16 cellular contexts compared by ENCODE assay signal in genomic region chr5:19140276-19140675, GRCh38.
A peak's percentile ranks its signal among the peaks of the same experiment; 100 is the strongest.
DNase-seq lines count a peak whose midpoint lies in the region; ATAC-seq, FAIRE-seq and TF ChIP-seq lines count a peak whose summit lies in the region.
"Had no signal": no experiment of that assay in that cellular context is flagged by ENCODE, and none has a peak within 500 bp of the region (broad histone marks: within the 10 kb centered on the region; RNA-seq: fewer than 3 reads in every experiment).

No MANE protein-coding gene starts in this region.

- no peak for ATAC-seq in activated T-helper 17 cell treated with anti-CD3 and anti-CD28 coated beads, Interleukin-2, amount 50 U/mL, for 72 hours (replicated peaks)

- no peak for FAIRE-seq in bronchial epithelial cell (lab: Jason Lieb, UNC)
- FAIRE-seq: A204.1, GM12892 had no signal

- H3K27me3 ChIP-seq in bronchial epithelial cell (ENCODE audit: control insufficient read depth, insufficient read depth, low read length) = no peaks in the 10 kb centered on the region
- no peaks in the 10 kb centered on the region for H3K27me3 ChIP-seq in smooth muscle cell (ENCODE audit: low read depth)
- H3K27me3 ChIP-seq in hepatocyte = no peaks in the 10 kb centered on the region

- CTCF ChIA-PET in OCI-LY7 (lab: Charles Lee; ENCODE audit: unreplicated experiment) = no interaction called here

- H3K27ac ChIP-seq in OCI-LY7 (ENCODE audit: low read depth, low read length, poor library complexity, severe bottlenecking) (no peak overlapping the region), smooth muscle cell (ENCODE audit: low read depth) (no peak overlapping the region), hepatocyte (no peak overlapping the region)
- H3K27ac ChIP-seq: C4-2B had no signal

- no peak overlapping the region for H3K4me3 ChIP-seq in OCI-LY7 (ENCODE audit: low read depth, low read length, poor library complexity, severe bottlenecking)
- H3K4me3 ChIP-seq in bronchial epithelial cell (ENCODE audit: low read depth, low read length) = no peak overlapping the region
- no peak overlapping the region for H3K4me3 ChIP-seq in smooth muscle cell
- no peak overlapping the region for H3K4me3 ChIP-seq in hepatocyte

- H3K9me3 Mint-ChIP-seq in activated T-helper 17 cell treated with anti-CD3 and anti-CD28 coated beads, Interleukin-2, amount 50 U/mL, for 72 hours = peaks cover 17% of the 10 kb centered on the region

- no peaks in the 10 kb centered on the region for H3K36me3 Mint-ChIP-seq in activated T-helper 17 cell treated with anti-CD3 and anti-CD28 coated beads, Interleukin-2, amount 50 U/mL, for 72 hours (ENCODE audit: low read depth)
- H3K36me3 Mint-ChIP-seq: CD4-positive, alpha-beta memory T cell had no signal

- H4K20me1 ChIP-seq in OCI-LY7 (ENCODE audit: insufficient read depth, low read length) (no peaks in the 10 kb centered on the region), smooth muscle cell (ENCODE audit: low read depth) (no peaks in the 10 kb centered on the region), hepatocyte (ENCODE audit: insufficient read depth, poor library complexity, severe bottlenecking) (no peaks in the 10 kb centered on the region)

- H3K4me2 ChIP-seq in OCI-LY7 (ENCODE audit: low read length) (no peak overlapping the region), smooth muscle cell (no peak overlapping the region), hepatocyte (no peak overlapping the region)

- POLR2A ChIA-PET in OCI-LY7 (lab: Charles Lee) = no interaction called here

- H3K36me3 ChIP-seq in OCI-LY7 (ENCODE audit: insufficient read depth, low read length) = no peaks in the 10 kb centered on the region
- H3K36me3 ChIP-seq in bronchial epithelial cell (ENCODE audit: control insufficient read depth, insufficient read depth, low read length) = no peaks in the 10 kb centered on the region
- no peaks in the 10 kb centered on the region for H3K36me3 ChIP-seq in smooth muscle cell (ENCODE audit: low read depth)
- H3K36me3 ChIP-seq in hepatocyte (replicated peaks; ENCODE audit: insufficient read depth, low read depth) = no peaks in the 10 kb centered on the region

- H3K79me2 ChIP-seq in OCI-LY7 (ENCODE audit: insufficient read depth, low read depth, low read length) (no peaks in the 10 kb centered on the region), smooth muscle cell (ENCODE audit: low read depth) (no peaks in the 10 kb centered on the region), hepatocyte (no peaks in the 10 kb centered on the region)

- intact Hi-C loops in OCI-LY7 (cut with micrococcal nuclease; ENCODE audit: unreplicated experiment) = no loop called here

- H3K9me2 ChIP-seq in OCI-LY7 (ENCODE audit: insufficient read depth, low read length) (no peaks in the 10 kb centered on the region; the same call in 1 of the 2 replicates), hepatocyte (replicated peaks; ENCODE audit: insufficient read depth) (no peaks in the 10 kb centered on the region)

- no peak overlapping the region for H3K4me3 Mint-ChIP-seq in activated T-helper 17 cell treated with anti-CD3 and anti-CD28 coated beads, Interleukin-2, amount 50 U/mL, for 72 hours
- H3K4me3 Mint-ChIP-seq: B cell had no signal

- WGBS in smooth muscle cell (ENCODE audit: low lambda C conversion rate) = 40% methylated on average over 2 of the region's 2 CpGs
- 57% methylated on average over 2 of the region's 2 CpGs for WGBS in hepatocyte (ENCODE audit: low lambda C conversion rate, missing lambda C conversion rate)

- H3F3A ChIP-seq in smooth muscle cell (ENCODE audit: low read depth) = no peaks in the 10 kb centered on the region

- H3K4me1 Mint-ChIP-seq in activated T-helper 17 cell treated with anti-CD3 and anti-CD28 coated beads, Interleukin-2, amount 50 U/mL, for 72 hours = no peaks in the 10 kb centered on the region
- H3K4me1 Mint-ChIP-seq: B cell; CD4-positive, alpha-beta memory T cell had no signal

- DNase-seq in Daoy (ENCODE audit: low read depth) = peak; percentile 54
- DNase-seq in OCI-LY7 (ENCODE audit: low spot score) = no peak
- DNase-seq in bronchial epithelial cell (ENCODE audit: low read depth) = peak; percentile 1
- no peak for DNase-seq in smooth muscle cell (lab: John Stamatoyannopoulos, UW; ENCODE audit: unreplicated experiment)
- DNase-seq in hepatocyte (ENCODE audit: low spot score) = no peak
- DNase-seq in retina = no peak
- no peak for DNase-seq in GM19240 (ENCODE audit: insufficient read length, low spot score)
- DNase-seq: CD4-positive, alpha-beta memory T cell; DMS79; EL; GDM1 had no signal

- BruUV-seq in OCI-LY7 (replicated peaks; lab: Mats Ljungman, UMichigan) = no TSS peak

- H2AFZ ChIP-seq in OCI-LY7 (ENCODE audit: low read length) = peak overlapping the region; percentile 61; the same call in 1 of the 2 replicates
- H2AFZ ChIP-seq in smooth muscle cell (ENCODE audit: low read depth) = peak overlapping the region; percentile 36
- H2AFZ ChIP-seq in hepatocyte = no peak overlapping the region

- H3K9me3 ChIP-seq in OCI-LY7 (ENCODE audit: low read length) = no peaks in the 10 kb centered on the region
- H3K9me3 ChIP-seq in smooth muscle cell (replicated peaks; ENCODE audit: low read depth) = no peaks in the 10 kb centered on the region
- H3K9me3 ChIP-seq in hepatocyte (ENCODE audit: low read depth) = no peaks in the 10 kb centered on the region

- H3K27me3 Mint-ChIP-seq in activated T-helper 17 cell treated with anti-CD3 and anti-CD28 coated beads, Interleukin-2, amount 50 U/mL, for 72 hours = no peaks in the 10 kb centered on the region
- H3K27me3 Mint-ChIP-seq: B cell; CD4-positive, alpha-beta memory T cell had no signal

- H3K4me1 ChIP-seq in OCI-LY7 (ENCODE audit: insufficient read depth, low read length, poor library complexity, severe bottlenecking) = no peaks in the 10 kb centered on the region
- H3K4me1 ChIP-seq in smooth muscle cell (ENCODE audit: low read depth) = no peaks in the 10 kb centered on the region
- H3K4me1 ChIP-seq in hepatocyte (ENCODE audit: insufficient read depth) = no peaks in the 10 kb centered on the region

- H3K27ac Mint-ChIP-seq in activated T-helper 17 cell treated with anti-CD3 and anti-CD28 coated beads, Interleukin-2, amount 50 U/mL, for 72 hours = no peak overlapping the region
- H3K27ac Mint-ChIP-seq: B cell; CD4-positive, alpha-beta memory T cell had no signal

- no peak overlapping the region for H3K9ac ChIP-seq in smooth muscle cell (ENCODE audit: low read depth)

- TF ChIP-seq CTCF in OCI-LY7 (conservative IDR thresholded peaks at IDR 0.05; ENCODE audit: low read length) (no peak), bronchial epithelial cell (IDR thresholded peaks at IDR 0.05; ENCODE audit: insufficient read depth, low read length, severe bottlenecking) (no peak), smooth muscle cell (IDR thresholded peaks at IDR 0.05; ENCODE audit: borderline replicate concordance, insufficient read depth, poor library complexity, severe bottlenecking) (no peak), hepatocyte (IDR thresholded peaks at IDR 0.05; ENCODE audit: poor library complexity) (no peak)

Comparison
In these comparisons a context has a peak if more than half of its experiments do, and no peak if none do; other contexts are left out.
1. DNase-seq: peak in Daoy (single experiment) and bronchial epithelial cell (single experiment); none in OCI-LY7 (single experiment), smooth muscle cell (single experiment), hepatocyte (single experiment), retina (single experiment) and GM19240 (single experiment).